ENCODE assay signal across 1 cellular context in the genomic region with DNA sequence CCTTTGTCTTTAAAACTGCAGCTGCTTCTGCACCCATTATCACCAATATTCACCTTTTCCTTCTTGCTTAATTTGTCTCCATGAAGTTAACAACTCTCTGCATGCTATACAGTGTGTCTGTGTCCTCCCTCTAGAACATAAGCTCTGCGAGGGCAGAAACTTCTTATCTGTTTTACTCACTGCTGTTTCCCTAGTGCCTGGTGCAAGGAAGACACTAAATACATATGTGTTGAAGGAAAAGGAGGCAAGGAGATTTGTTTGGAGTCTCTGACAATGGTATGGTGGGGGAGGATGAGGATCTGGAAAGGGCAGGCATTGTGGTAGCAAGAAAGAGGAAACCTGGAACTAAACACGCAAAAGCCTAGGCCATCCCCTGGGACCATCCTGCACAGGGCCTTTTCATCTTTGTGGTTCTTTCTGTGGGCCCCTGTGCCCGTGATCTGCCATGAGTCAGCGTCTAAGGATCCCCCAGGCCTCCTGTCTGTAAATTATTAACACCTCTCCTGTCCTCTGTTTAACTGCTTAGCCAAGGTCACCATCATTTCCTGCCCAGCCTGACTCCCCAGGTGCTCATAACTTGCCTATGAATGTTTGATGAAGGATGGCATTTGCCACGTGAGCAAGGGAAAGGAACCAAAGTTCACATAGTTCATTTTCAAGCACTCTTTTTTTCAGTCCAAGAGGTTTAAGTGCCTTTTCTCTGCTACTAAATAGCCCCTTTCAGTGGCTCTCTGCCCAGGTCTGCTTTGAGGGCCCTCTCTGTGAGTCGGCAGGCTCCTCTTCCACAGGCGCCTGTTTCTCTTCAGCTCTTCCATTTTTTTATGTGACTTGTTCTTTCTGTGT.
TF ChIP-seq lines count a peak whose summit lies in the region.

No MANE protein-coding gene starts in this region.

TF ChIP-seq in HepG2, 621 proteins besides CTCF, POLR2A, EP300 and RAD21 (continued from another document and continues in another):
- TF ChIP-seq, protein P1, sequence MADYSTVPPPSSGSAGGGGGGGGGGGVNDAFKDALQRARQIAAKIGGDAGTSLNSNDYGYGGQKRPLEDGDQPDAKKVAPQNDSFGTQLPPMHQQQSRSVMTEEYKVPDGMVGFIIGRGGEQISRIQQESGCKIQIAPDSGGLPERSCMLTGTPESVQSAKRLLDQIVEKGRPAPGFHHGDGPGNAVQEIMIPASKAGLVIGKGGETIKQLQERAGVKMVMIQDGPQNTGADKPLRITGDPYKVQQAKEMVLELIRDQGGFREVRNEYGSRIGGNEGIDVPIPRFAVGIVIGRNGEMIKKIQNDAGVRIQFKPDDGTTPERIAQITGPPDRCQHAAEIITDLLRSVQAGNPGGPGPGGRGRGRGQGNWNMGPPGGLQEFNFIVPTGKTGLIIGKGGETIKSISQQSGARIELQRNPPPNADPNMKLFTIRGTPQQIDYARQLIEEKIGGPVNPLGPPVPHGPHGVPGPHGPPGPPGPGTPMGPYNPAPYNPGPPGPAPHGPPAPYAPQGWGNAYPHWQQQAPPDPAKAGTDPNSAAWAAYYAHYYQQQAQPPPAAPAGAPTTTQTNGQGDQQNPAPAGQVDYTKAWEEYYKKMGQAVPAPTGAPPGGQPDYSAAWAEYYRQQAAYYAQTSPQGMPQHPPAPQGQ (CRISPR knock-in tag; IDR thresholded peaks at IDR 0.05; ENCODE audit: borderline replicate concordance): no peak
- TF ChIP-seq ZNF329 (CRISPR knock-in tag; IDR thresholded peaks at IDR 0.05; ENCODE audit: low read depth) (peak; percentile 61; the same call in 1 of the 2 replicates), ZNF567 (CRISPR knock-in tag; IDR thresholded peaks at IDR 0.05; ENCODE audit: borderline replicate concordance) (no peak), IRF2 (CRISPR knock-in tag; IDR thresholded peaks at IDR 0.05) (peak; percentile 93), ZFP36L2 (CRISPR knock-in tag; IDR thresholded peaks at IDR 0.05) (no peak), KAT7 (CRISPR knock-in tag; IDR thresholded peaks at IDR 0.05; ENCODE audit: borderline replicate concordance) (peak; percentile 74; the same call in 1 of the 2 replicates), HNRNPUL1 (IDR thresholded peaks at IDR 0.05; ENCODE audit: low read depth, low read length) (peak; percentile 91), ISX (CRISPR knock-in tag; conservative IDR thresholded peaks at IDR 0.05) (no peak), ZNF550 (CRISPR knock-in tag; IDR thresholded peaks at IDR 0.05; ENCODE audit: borderline replicate concordance) (no peak), NFE2L1 (CRISPR knock-in tag; IDR thresholded peaks at IDR 0.05; ENCODE audit: borderline replicate concordance) (peak; percentile 85; the same call in 1 of the 2 replicates), NR2F6 (IDR thresholded peaks at IDR 0.05) (peak; percentile 85), NR2F6 (CRISPR knock-in tag; IDR thresholded peaks at IDR 0.05) (peak; percentile 91), CBX1 (IDR thresholded peaks at IDR 0.05; ENCODE audit: low read depth) (no peak), MTF1 (CRISPR knock-in tag; IDR thresholded peaks at IDR 0.05) (no peak), ZMYM2 (CRISPR knock-in tag; IDR thresholded peaks at IDR 0.05) (peak; percentile 72; the same call in 1 of the 2 replicates), FOXK1 (CRISPR knock-in tag; IDR thresholded peaks at IDR 0.05; ENCODE audit: borderline replicate concordance, low read depth) (peak; percentile 73), TARDBP (CRISPR knock-in tag; IDR thresholded peaks at IDR 0.05) (peak; percentile 86), SPEN (CRISPR knock-in tag; IDR thresholded peaks at IDR 0.05; ENCODE audit: low read depth) (peak; percentile 84), FOXJ3 (CRISPR knock-in tag; IDR thresholded peaks at IDR 0.05; ENCODE audit: borderline replicate concordance) (peak; percentile 90), WIZ (CRISPR knock-in tag; IDR thresholded peaks at IDR 0.05) (no peak), MEF2D (CRISPR knock-in tag; IDR thresholded peaks at IDR 0.05) (peak; percentile 74; the same call in 1 of the 2 replicates), ZNF326 (CRISPR knock-in tag; IDR thresholded peaks at IDR 0.05; ENCODE audit: borderline replicate concordance) (no peak), ZNF292 (CRISPR knock-in tag; IDR thresholded peaks at IDR 0.05; ENCODE audit: borderline replicate concordance, low read depth) (peak; percentile 41; the same call in 1 of the 2 replicates), XBP1 (CRISPR knock-in tag; IDR thresholded peaks at IDR 0.05) (no peak), XRCC5 (optimal IDR thresholded peaks at IDR 0.05; ENCODE audit: low read length) (peak; percentile 61)
- TF ChIP-seq, protein P2, sequence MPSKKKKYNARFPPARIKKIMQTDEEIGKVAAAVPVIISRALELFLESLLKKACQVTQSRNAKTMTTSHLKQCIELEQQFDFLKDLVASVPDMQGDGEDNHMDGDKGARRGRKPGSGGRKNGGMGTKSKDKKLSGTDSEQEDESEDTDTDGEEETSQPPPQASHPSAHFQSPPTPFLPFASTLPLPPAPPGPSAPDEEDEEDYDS (CRISPR knock-in tag; IDR thresholded peaks at IDR 0.05): peak; percentile 88
- TF ChIP-seq, protein P3, sequence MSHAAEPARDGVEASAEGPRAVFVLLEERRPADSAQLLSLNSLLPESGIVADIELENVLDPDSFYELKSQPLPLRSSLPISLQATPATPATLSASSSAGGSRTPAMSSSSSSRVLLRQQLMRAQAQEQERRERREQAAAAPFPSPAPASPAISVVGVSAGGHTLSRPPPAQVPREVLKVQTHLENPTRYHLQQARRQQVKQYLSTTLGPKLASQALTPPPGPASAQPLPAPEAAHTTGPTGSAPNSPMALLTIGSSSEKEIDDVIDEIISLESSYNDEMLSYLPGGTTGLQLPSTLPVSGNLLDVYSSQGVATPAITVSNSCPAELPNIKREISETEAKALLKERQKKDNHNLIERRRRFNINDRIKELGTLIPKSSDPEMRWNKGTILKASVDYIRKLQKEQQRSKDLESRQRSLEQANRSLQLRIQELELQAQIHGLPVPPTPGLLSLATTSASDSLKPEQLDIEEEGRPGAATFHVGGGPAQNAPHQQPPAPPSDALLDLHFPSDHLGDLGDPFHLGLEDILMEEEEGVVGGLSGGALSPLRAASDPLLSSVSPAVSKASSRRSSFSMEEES (CRISPR knock-in tag; IDR thresholded peaks at IDR 0.05): peak; percentile 99
- TF ChIP-seq, protein P4, sequence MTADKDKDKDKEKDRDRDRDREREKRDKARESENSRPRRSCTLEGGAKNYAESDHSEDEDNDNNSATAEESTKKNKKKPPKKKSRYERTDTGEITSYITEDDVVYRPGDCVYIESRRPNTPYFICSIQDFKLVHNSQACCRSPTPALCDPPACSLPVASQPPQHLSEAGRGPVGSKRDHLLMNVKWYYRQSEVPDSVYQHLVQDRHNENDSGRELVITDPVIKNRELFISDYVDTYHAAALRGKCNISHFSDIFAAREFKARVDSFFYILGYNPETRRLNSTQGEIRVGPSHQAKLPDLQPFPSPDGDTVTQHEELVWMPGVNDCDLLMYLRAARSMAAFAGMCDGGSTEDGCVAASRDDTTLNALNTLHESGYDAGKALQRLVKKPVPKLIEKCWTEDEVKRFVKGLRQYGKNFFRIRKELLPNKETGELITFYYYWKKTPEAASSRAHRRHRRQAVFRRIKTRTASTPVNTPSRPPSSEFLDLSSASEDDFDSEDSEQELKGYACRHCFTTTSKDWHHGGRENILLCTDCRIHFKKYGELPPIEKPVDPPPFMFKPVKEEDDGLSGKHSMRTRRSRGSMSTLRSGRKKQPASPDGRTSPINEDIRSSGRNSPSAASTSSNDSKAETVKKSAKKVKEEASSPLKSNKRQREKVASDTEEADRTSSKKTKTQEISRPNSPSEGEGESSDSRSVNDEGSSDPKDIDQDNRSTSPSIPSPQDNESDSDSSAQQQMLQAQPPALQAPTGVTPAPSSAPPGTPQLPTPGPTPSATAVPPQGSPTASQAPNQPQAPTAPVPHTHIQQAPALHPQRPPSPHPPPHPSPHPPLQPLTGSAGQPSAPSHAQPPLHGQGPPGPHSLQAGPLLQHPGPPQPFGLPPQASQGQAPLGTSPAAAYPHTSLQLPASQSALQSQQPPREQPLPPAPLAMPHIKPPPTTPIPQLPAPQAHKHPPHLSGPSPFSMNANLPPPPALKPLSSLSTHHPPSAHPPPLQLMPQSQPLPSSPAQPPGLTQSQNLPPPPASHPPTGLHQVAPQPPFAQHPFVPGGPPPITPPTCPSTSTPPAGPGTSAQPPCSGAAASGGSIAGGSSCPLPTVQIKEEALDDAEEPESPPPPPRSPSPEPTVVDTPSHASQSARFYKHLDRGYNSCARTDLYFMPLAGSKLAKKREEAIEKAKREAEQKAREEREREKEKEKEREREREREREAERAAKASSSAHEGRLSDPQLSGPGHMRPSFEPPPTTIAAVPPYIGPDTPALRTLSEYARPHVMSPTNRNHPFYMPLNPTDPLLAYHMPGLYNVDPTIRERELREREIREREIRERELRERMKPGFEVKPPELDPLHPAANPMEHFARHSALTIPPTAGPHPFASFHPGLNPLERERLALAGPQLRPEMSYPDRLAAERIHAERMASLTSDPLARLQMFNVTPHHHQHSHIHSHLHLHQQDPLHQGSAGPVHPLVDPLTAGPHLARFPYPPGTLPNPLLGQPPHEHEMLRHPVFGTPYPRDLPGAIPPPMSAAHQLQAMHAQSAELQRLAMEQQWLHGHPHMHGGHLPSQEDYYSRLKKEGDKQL (CRISPR knock-in tag; IDR thresholded peaks at IDR 0.05; ENCODE audit: low read depth): peak; percentile 79; the same call in 1 of the 2 replicates
- TF ChIP-seq, protein P5, sequence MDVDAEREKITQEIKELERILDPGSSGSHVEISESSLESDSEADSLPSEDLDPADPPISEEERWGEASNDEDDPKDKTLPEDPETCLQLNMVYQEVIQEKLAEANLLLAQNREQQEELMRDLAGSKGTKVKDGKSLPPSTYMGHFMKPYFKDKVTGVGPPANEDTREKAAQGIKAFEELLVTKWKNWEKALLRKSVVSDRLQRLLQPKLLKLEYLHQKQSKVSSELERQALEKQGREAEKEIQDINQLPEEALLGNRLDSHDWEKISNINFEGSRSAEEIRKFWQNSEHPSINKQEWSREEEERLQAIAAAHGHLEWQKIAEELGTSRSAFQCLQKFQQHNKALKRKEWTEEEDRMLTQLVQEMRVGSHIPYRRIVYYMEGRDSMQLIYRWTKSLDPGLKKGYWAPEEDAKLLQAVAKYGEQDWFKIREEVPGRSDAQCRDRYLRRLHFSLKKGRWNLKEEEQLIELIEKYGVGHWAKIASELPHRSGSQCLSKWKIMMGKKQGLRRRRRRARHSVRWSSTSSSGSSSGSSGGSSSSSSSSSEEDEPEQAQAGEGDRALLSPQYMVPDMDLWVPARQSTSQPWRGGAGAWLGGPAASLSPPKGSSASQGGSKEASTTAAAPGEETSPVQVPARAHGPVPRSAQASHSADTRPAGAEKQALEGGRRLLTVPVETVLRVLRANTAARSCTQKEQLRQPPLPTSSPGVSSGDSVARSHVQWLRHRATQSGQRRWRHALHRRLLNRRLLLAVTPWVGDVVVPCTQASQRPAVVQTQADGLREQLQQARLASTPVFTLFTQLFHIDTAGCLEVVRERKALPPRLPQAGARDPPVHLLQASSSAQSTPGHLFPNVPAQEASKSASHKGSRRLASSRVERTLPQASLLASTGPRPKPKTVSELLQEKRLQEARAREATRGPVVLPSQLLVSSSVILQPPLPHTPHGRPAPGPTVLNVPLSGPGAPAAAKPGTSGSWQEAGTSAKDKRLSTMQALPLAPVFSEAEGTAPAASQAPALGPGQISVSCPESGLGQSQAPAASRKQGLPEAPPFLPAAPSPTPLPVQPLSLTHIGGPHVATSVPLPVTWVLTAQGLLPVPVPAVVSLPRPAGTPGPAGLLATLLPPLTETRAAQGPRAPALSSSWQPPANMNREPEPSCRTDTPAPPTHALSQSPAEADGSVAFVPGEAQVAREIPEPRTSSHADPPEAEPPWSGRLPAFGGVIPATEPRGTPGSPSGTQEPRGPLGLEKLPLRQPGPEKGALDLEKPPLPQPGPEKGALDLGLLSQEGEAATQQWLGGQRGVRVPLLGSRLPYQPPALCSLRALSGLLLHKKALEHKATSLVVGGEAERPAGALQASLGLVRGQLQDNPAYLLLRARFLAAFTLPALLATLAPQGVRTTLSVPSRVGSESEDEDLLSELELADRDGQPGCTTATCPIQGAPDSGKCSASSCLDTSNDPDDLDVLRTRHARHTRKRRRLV (CRISPR knock-in tag; IDR thresholded peaks at IDR 0.05): no peak
- TF ChIP-seq, protein P6, sequence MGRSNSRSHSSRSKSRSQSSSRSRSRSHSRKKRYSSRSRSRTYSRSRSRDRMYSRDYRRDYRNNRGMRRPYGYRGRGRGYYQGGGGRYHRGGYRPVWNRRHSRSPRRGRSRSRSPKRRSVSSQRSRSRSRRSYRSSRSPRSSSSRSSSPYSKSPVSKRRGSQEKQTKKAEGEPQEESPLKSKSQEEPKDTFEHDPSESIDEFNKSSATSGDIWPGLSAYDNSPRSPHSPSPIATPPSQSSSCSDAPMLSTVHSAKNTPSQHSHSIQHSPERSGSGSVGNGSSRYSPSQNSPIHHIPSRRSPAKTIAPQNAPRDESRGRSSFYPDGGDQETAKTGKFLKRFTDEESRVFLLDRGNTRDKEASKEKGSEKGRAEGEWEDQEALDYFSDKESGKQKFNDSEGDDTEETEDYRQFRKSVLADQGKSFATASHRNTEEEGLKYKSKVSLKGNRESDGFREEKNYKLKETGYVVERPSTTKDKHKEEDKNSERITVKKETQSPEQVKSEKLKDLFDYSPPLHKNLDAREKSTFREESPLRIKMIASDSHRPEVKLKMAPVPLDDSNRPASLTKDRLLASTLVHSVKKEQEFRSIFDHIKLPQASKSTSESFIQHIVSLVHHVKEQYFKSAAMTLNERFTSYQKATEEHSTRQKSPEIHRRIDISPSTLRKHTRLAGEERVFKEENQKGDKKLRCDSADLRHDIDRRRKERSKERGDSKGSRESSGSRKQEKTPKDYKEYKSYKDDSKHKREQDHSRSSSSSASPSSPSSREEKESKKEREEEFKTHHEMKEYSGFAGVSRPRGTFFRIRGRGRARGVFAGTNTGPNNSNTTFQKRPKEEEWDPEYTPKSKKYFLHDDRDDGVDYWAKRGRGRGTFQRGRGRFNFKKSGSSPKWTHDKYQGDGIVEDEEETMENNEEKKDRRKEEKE (IDR thresholded peaks at IDR 0.05): no peak
